ENCODE assay signal across 23 cellular contexts in the genomic region with DNA sequence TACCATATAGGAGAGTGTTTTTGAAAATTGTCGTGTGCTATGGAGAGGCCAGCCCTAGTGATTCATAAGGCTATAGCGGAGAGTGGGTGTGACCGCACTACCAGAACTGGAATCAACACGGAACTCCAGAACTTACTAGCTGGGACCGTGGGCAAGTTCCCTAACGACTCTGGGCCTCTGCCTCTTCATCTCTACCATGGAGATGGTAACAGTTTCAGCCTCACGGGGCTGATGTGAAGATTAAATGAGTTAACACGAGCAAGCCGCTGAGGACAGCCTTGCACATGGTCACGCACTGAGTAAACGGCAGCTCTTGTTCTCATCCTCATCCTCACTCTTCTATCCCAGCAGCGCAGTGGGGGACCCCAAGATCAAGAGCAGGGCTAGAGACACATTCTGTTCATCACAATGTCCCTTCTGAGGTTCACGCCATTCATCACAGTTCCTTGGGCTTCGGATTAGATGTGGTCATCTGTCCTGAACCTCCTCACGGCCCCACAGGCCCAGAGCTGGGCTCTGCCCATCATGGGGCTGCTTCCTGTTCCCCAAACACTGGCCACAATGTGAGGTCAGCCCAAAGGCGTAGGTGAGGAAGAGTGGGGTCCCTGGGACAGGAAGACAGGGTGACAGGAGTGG. TPM values are rescaled to one million over a fixed set of nuclear protein-coding genes. Genes with fewer than 3 reads are reported as not detected.
A peak's percentile ranks its signal among the peaks of the same experiment; 100 is the strongest.
DNase-seq lines count a peak whose midpoint lies in the region; ATAC-seq and TF ChIP-seq lines count a peak whose summit lies in the region.
"Had no signal": no experiment of that assay in that cellular context is flagged by ENCODE, and none has a peak within 500 bp of the region (broad histone marks: within the 10 kb centered on the region; RNA-seq: fewer than 3 reads in every experiment).

No MANE protein-coding gene starts in this region.

- no peaks in the 10 kb centered on the region for H3K27me3 ChIP-seq in upper lobe of right lung

- peaks cover 7% of the 10 kb centered on the region for H3K4me1 ChIP-seq in upper lobe of right lung
- H3K4me1 ChIP-seq: parathyroid adenoma had no signal

- DNase-seq in stimulated activated CD4-positive, alpha-beta T cell treated with anti-CD3 and anti-CD28 coated beads, Interleukin-15, amount 100 ng/mL, for 48 hours (ENCODE audit: low read depth in 2 of 2), result peak; percentile 46 to 53
- no peak for DNase-seq in stimulated activated CD4-positive, alpha-beta T cell treated with anti-CD3 and anti-CD28 coated beads, Interleukin-12 subunit alpha, Interleukin-12 subunit beta, amount 100 ng/mL, for 4 hours
- no peak for DNase-seq in activated CD8-positive, alpha-beta T cell treated with anti-CD3 and anti-CD28 coated beads, Interleukin-2, amount 10 ng/mL, durations not matched to agents 7 days and 5 days
- no peak for DNase-seq in effector memory CD8-positive, alpha-beta T cell
- DNase-seq in upper lobe of right lung (no peak), iPS-NIHi7 (ENCODE audit: extremely low spot score) (no peak), NAMALWA (ENCODE audit: low spot score) (no peak)
- DNase-seq: AML-193, caudate nucleus, DMS 273 treated with DMSO at 0.1 percent for 48 hours, foreskin fibroblast, left ventricle myocardium superior, MM.1S, NCI-H2081 treated with DMSO at 0.1 percent for 48 hours, NCI-H748 treated with DMSO at 0.1 percent for 48 hours, small intestine had no signal

- no peaks in the 10 kb centered on the region for H3K9me3 ChIP-seq in upper lobe of right lung
- H3K9me3 ChIP-seq: thoracic aorta had no signal

- H3K9me3 Mint-ChIP-seq in activated CD8-positive, alpha-beta T cell treated with anti-CD3 and anti-CD28 coated beads, Interleukin-2, amount 10 ng/mL, durations not matched to agents 7 days and 5 days (ENCODE audit: insufficient read depth), result no peaks in the 10 kb centered on the region
- H3K9me3 Mint-ChIP-seq in effector memory CD8-positive, alpha-beta T cell, result no peaks in the 10 kb centered on the region

- H3K27ac Mint-ChIP-seq in activated CD8-positive, alpha-beta T cell treated with anti-CD3 and anti-CD28 coated beads, Interleukin-2, amount 10 ng/mL, durations not matched to agents 7 days and 5 days, result peak overlapping the region; percentile 13
- peak overlapping the region; percentile 49 to 81 for H3K27ac Mint-ChIP-seq in effector memory CD8-positive, alpha-beta T cell

- peaks cover 58% of the 10 kb centered on the region for H3K4me1 Mint-ChIP-seq in activated CD8-positive, alpha-beta T cell treated with anti-CD3 and anti-CD28 coated beads, Interleukin-2, amount 10 ng/mL, durations not matched to agents 7 days and 5 days (ENCODE audit: low read depth)
- peaks cover 4 to 6% of the 10 kb centered on the region in 2 donors for H3K4me1 Mint-ChIP-seq in effector memory CD8-positive, alpha-beta T cell (ENCODE audit: low read depth in 2 of 2)

- no peak overlapping the region for H3K4me3 ChIP-seq in upper lobe of right lung
- H3K4me3 ChIP-seq: thoracic aorta had no signal

- no peaks in the 10 kb centered on the region for H3K36me3 ChIP-seq in upper lobe of right lung
- H3K36me3 ChIP-seq: thoracic aorta had no signal

- intact Hi-C loops in upper lobe of right lung (cut with DNase I), result no loop called here

- TF ChIP-seq CTCF in upper lobe of right lung (IDR thresholded peaks at IDR 0.05), result no peak

- CTCF ChIA-PET in activated CD8-positive, alpha-beta T cell treated with anti-CD3 and anti-CD28 coated beads, Interleukin-2, amount 10 ng/mL, durations not matched to agents 7 days and 5 days (lab: Charles Lee), result no interaction called here

- no peak overlapping the region for H3K4me3 Mint-ChIP-seq in activated CD8-positive, alpha-beta T cell treated with anti-CD3 and anti-CD28 coated beads, Interleukin-2, amount 10 ng/mL, durations not matched to agents 7 days and 5 days
- H3K4me3 Mint-ChIP-seq in effector memory CD8-positive, alpha-beta T cell, result no peak overlapping the region

- POLR2A ChIA-PET in activated CD8-positive, alpha-beta T cell treated with anti-CD3 and anti-CD28 coated beads, Interleukin-2, amount 10 ng/mL, durations not matched to agents 7 days and 5 days (lab: Charles Lee), result interaction anchor here (0.7 to 2.6 kb wide), 3 partner anchors 13 to 1907 kb away, joined by 3 to 12 read pairs (median 3); no protein-coding TSS in a partner anchor

- no peaks in the 10 kb centered on the region for H3K27me3 Mint-ChIP-seq in activated CD8-positive, alpha-beta T cell treated with anti-CD3 and anti-CD28 coated beads, Interleukin-2, amount 10 ng/mL, durations not matched to agents 7 days and 5 days (ENCODE audit: low read depth)
- peaks cover 0 to 6% of the 10 kb centered on the region in 2 donors for H3K27me3 Mint-ChIP-seq in effector memory CD8-positive, alpha-beta T cell

- no peak overlapping the region for H3K27ac ChIP-seq in upper lobe of right lung
- H3K27ac ChIP-seq: parathyroid adenoma, thoracic aorta, VCaP had no signal

- H3K36me3 Mint-ChIP-seq in activated CD8-positive, alpha-beta T cell treated with anti-CD3 and anti-CD28 coated beads, Interleukin-2, amount 10 ng/mL, durations not matched to agents 7 days and 5 days (ENCODE audit: low read depth), result peaks cover 9% of the 10 kb centered on the region
- H3K36me3 Mint-ChIP-seq in effector memory CD8-positive, alpha-beta T cell (ENCODE audit: insufficient read depth), result peaks cover 6% of the 10 kb centered on the region

- ATAC-seq in activated CD8-positive, alpha-beta T cell treated with anti-CD3 and anti-CD28 coated beads, Interleukin-2, amount 10 ng/mL, durations not matched to agents 7 days and 5 days, result no peak
- ATAC-seq in effector memory CD8-positive, alpha-beta T cell (replicated peaks), result no peak
- peak; percentile 77 for ATAC-seq in upper lobe of right lung
- no peak for ATAC-seq in GM21515 (IDR thresholded peaks at IDR 0.05; ENCODE audit: unreplicated experiment)
- ATAC-seq: HCT116, HepG2, left ventricle myocardium superior, SK-N-SH treated with all-trans-retinoic acid at 6 μM for 48 hours had no signal

RNA-seq across cellular contexts. Expression of a gene that starts 47.2 kb away (rescaled TPM):
- total RNA-seq in activated CD8-positive, alpha-beta T cell treated with anti-CD3 and anti-CD28 coated beads, Interleukin-2, amount 10 ng/mL, durations not matched to agents 7 days and 5 days, result 100 to 1,000 TPM; 252 to 274 TPM
- 2.5 TPM for total RNA-seq in upper lobe of right lung
- total RNA-seq: HepG2 had no signal

Comparison
In these comparisons a context has a peak if more than half of its experiments do, and no peak if none do; other contexts are left out.
1. DNase-seq: peak in stimulated activated CD4-positive, alpha-beta T cell treated with anti-CD3 and anti-CD28 coated beads, Interleukin-15, amount 100 ng/mL, for 48 hours (2 of 2); none in stimulated activated CD4-positive, alpha-beta T cell treated with anti-CD3 and anti-CD28 coated beads, Interleukin-12 subunit alpha, Interleukin-12 subunit beta, amount 100 ng/mL, for 4 hours (single experiment), activated CD8-positive, alpha-beta T cell treated with anti-CD3 and anti-CD28 coated beads, Interleukin-2, amount 10 ng/mL, durations not matched to agents 7 days and 5 days (single experiment), effector memory CD8-positive, alpha-beta T cell (0 of 3), upper lobe of right lung (single experiment), iPS-NIHi7 (single experiment) and NAMALWA (single experiment).
2. RNA of a gene that starts 47.2 kb away (total RNA-seq): 252 to 274 TPM in activated CD8-positive, alpha-beta T cell treated with anti-CD3 and anti-CD28 coated beads, Interleukin-2, amount 10 ng/mL, durations not matched to agents 7 days and 5 days; 2.5 TPM in upper lobe of right lung (single experiment); every median in the first group is over 10 times any median in the second.